ENCODE assay signal across 31 cellular contexts in genomic region chr18:67081866-67082265, GRCh38.
A peak's percentile ranks its signal among the peaks of the same experiment; 100 is the strongest.
DNase-seq lines count a peak whose midpoint lies in the region; ATAC-seq and TF ChIP-seq lines count a peak whose summit lies in the region.
"Had no signal": no experiment of that assay in that cellular context is flagged by ENCODE, and none has a peak within 500 bp of the region (broad histone marks: within the 10 kb centered on the region; RNA-seq: fewer than 3 reads in every experiment).

No MANE protein-coding gene starts in this region.

- H3K4me3 ChIP-seq in endodermal cell (ENCODE audit: low read length): no peak overlapping the region
- H3K4me3 ChIP-seq in vagina: no peak overlapping the region
- H3K4me3 ChIP-seq: BLaER1, PC-9, SJCRH30 had no signal

- 89 to 100% methylated on average over 4 of the region's 4 CpGs for WGBS in endodermal cell (ENCODE audit: insufficient coverage in 1 of 2, insufficient read length in 1 of 2), 2 experiments

- TF ChIP-seq CTCF in endodermal cell (conservative IDR thresholded peaks at IDR 0.05) (no peak), vagina (IDR thresholded peaks at IDR 0.05) (no peak)

- no peak for DNase-seq in stimulated activated naive CD8-positive, alpha-beta T cell treated with anti-CD3 and anti-CD28 coated beads, Interleukin-15, amount 100 ng/mL, for 72 hours
- DNase-seq in stimulated activated naive CD8-positive, alpha-beta T cell treated with anti-CD3 and anti-CD28 coated beads, Interleukin-15, Interleukin-2, amounts not matched to agents 100 U/mL and 50 U/mL, for 24 hours: no peak
- DNase-seq in NCI-H526 (lab: John Stamatoyannopoulos, UW) (peak; percentile 95 to 96), endodermal cell (peak; percentile 47), vagina (ENCODE audit: extremely low spot score in 2 of 2) (no peak)
- DNase-seq in activated T-cell treated with anti-CD3 and anti-CD28 coated beads, Interleukin-2, amount 50 U/mL, for 72 hours: no peak
- DNase-seq: CD4-positive, CD25-positive, alpha-beta regulatory T cell; COR-L47; DMS79; EL; GF-D8; H7; MM.1S; NCI-H1092; NCI-H1417 treated with DMSO at 0.1 percent for 48 hours; NCI-H1694 treated with DMSO at 0.1 percent for 48 hours; NCI-H2081; NCI-H446 treated with DMSO at 0.1 percent for 48 hours; NCI-H82; NK-92 treated with Interleukin-12 subunit alpha and Interleukin-12 subunit beta, amount 100 ng/mL, for 24 hours; PC-9; SJCRH30; T-helper 17 cell had no signal

- no peak overlapping the region for H3K9ac ChIP-seq in endodermal cell (ENCODE audit: extremely low read depth, low read length, poor library complexity, severe bottlenecking)
- H3K9ac ChIP-seq: BLaER1, KMS-11 had no signal

- H3K4me1 ChIP-seq in endodermal cell (ENCODE audit: control insufficient read depth, insufficient read depth, low read length): peaks cover 7% of the 10 kb centered on the region
- H3K4me1 ChIP-seq in vagina: no peaks in the 10 kb centered on the region
- H3K4me1 ChIP-seq: BLaER1, SJCRH30 had no signal

- H3K4me1 Mint-ChIP-seq in stimulated activated naive CD8-positive, alpha-beta T cell treated with anti-CD3 and anti-CD28 coated beads, Interleukin-15, amount 100 ng/mL, for 72 hours: no peaks in the 10 kb centered on the region
- peaks cover 22% of the 10 kb centered on the region for H3K4me1 Mint-ChIP-seq in endodermal cell
- H3K4me1 Mint-ChIP-seq in activated T-cell treated with anti-CD3 and anti-CD28 coated beads, Interleukin-2, amount 50 U/mL, for 72 hours (ENCODE audit: low read depth): no peaks in the 10 kb centered on the region
- H3K4me1 Mint-ChIP-seq: CD4-positive, CD25-positive, alpha-beta regulatory T cell; IgD-negative memory B cell; T-helper 17 cell had no signal

- no peaks in the 10 kb centered on the region for H3K9me3 Mint-ChIP-seq in stimulated activated naive CD8-positive, alpha-beta T cell treated with anti-CD3 and anti-CD28 coated beads, Interleukin-15, amount 100 ng/mL, for 72 hours
- H3K9me3 Mint-ChIP-seq in endodermal cell: no peaks in the 10 kb centered on the region
- H3K9me3 Mint-ChIP-seq in activated T-cell treated with anti-CD3 and anti-CD28 coated beads, Interleukin-2, amount 50 U/mL, for 72 hours: no peaks in the 10 kb centered on the region

- H3K27ac Mint-ChIP-seq in stimulated activated naive CD8-positive, alpha-beta T cell treated with anti-CD3 and anti-CD28 coated beads, Interleukin-15, amount 100 ng/mL, for 72 hours: no peak overlapping the region
- no peak overlapping the region for H3K27ac Mint-ChIP-seq in endodermal cell
- no peak overlapping the region for H3K27ac Mint-ChIP-seq in activated T-cell treated with anti-CD3 and anti-CD28 coated beads, Interleukin-2, amount 50 U/mL, for 72 hours
- H3K27ac Mint-ChIP-seq: CD4-positive, CD25-positive, alpha-beta regulatory T cell; IgD-negative memory B cell; T-helper 17 cell had no signal

- H3K27ac ChIP-seq in endodermal cell (ENCODE audit: low read depth, low read length) (no peak overlapping the region), vagina (no peak overlapping the region)
- H3K27ac ChIP-seq: BLaER1, HL-60, KMS-11, PC-9, SJCRH30 had no signal

- no peaks in the 10 kb centered on the region for H3K9me3 ChIP-seq in endodermal cell (ENCODE audit: control insufficient read depth, low read length)
- no peaks in the 10 kb centered on the region for H3K9me3 ChIP-seq in vagina
- H3K9me3 ChIP-seq: BLaER1, SJCRH30 had no signal

- H3K27me3 Mint-ChIP-seq in stimulated activated naive CD8-positive, alpha-beta T cell treated with anti-CD3 and anti-CD28 coated beads, Interleukin-15, amount 100 ng/mL, for 72 hours: no peaks in the 10 kb centered on the region
- no peaks in the 10 kb centered on the region for H3K27me3 Mint-ChIP-seq in endodermal cell (ENCODE audit: insufficient read depth)
- H3K27me3 Mint-ChIP-seq in activated T-cell treated with anti-CD3 and anti-CD28 coated beads, Interleukin-2, amount 50 U/mL, for 72 hours (ENCODE audit: low read depth): no peaks in the 10 kb centered on the region
- H3K27me3 Mint-ChIP-seq: CD4-positive, CD25-positive, alpha-beta regulatory T cell; IgD-negative memory B cell; T-helper 17 cell had no signal

- H3K27me3 ChIP-seq in endodermal cell (ENCODE audit: control insufficient read depth, insufficient read depth, low read length, poor library complexity, severe bottlenecking): no peaks in the 10 kb centered on the region
- no peaks in the 10 kb centered on the region for H3K27me3 ChIP-seq in vagina
- H3K27me3 ChIP-seq: BLaER1, SJCRH30 had no signal

- H3K4me3 Mint-ChIP-seq in stimulated activated naive CD8-positive, alpha-beta T cell treated with anti-CD3 and anti-CD28 coated beads, Interleukin-15, amount 100 ng/mL, for 72 hours: no peak overlapping the region
- H3K4me3 Mint-ChIP-seq in endodermal cell: no peak overlapping the region
- H3K4me3 Mint-ChIP-seq in activated T-cell treated with anti-CD3 and anti-CD28 coated beads, Interleukin-2, amount 50 U/mL, for 72 hours: no peak overlapping the region
- H3K4me3 Mint-ChIP-seq: CD4-positive, CD25-positive, alpha-beta regulatory T cell; IgD-negative memory B cell; T-helper 17 cell had no signal

- TF ChIP-seq POLR2A in vagina (IDR thresholded peaks at IDR 0.05): no peak

- no peaks in the 10 kb centered on the region for H3K36me3 ChIP-seq in endodermal cell (ENCODE audit: control insufficient read depth, insufficient read depth, low read length)
- H3K36me3 ChIP-seq in vagina: no peaks in the 10 kb centered on the region
- H3K36me3 ChIP-seq: BLaER1, SJCRH30 had no signal

- peak; percentile 23 for ATAC-seq in stimulated activated naive CD8-positive, alpha-beta T cell treated with anti-CD3 and anti-CD28 coated beads, Interleukin-15, amount 100 ng/mL, for 72 hours
- ATAC-seq in stimulated activated naive CD8-positive, alpha-beta T cell treated with anti-CD3 and anti-CD28 coated beads, Interleukin-15, Interleukin-2, amounts not matched to agents 100 U/mL and 50 U/mL, for 24 hours: no peak
- no peak for ATAC-seq in activated T-cell treated with anti-CD3 and anti-CD28 coated beads, Interleukin-2, amount 50 U/mL, for 72 hours (replicated peaks in 1 of 2)
- ATAC-seq in HG02973 (IDR thresholded peaks at IDR 0.05; ENCODE audit: unreplicated experiment) (no peak), GM21390 (IDR thresholded peaks at IDR 0.05; ENCODE audit: unreplicated experiment) (no peak)
- ATAC-seq: Right ventricle myocardium inferior, SK-N-SH treated with all-trans-retinoic acid at 6 μM for 48 hours, T-helper 17 cell had no signal

- intact Hi-C loops in vagina (cut with DNase I): no loop called here

- H3K36me3 Mint-ChIP-seq in endodermal cell (ENCODE audit: low read depth): no peaks in the 10 kb centered on the region
- H3K36me3 Mint-ChIP-seq in activated T-cell treated with anti-CD3 and anti-CD28 coated beads, Interleukin-2, amount 50 U/mL, for 72 hours (ENCODE audit: insufficient read depth in 2 of 2): no peaks in the 10 kb centered on the region
- H3K36me3 Mint-ChIP-seq: CD4-positive, CD25-positive, alpha-beta regulatory T cell; IgD-negative memory B cell had no signal

Comparison
In these comparisons a context has a peak if more than half of its experiments do, and no peak if none do; other contexts are left out.
1. DNase-seq: peak in NCI-H526 (2 of 2) and endodermal cell (single experiment); none in stimulated activated naive CD8-positive, alpha-beta T cell treated with anti-CD3 and anti-CD28 coated beads, Interleukin-15, amount 100 ng/mL, for 72 hours (0 of 2), stimulated activated naive CD8-positive, alpha-beta T cell treated with anti-CD3 and anti-CD28 coated beads, Interleukin-15, Interleukin-2, amounts not matched to agents 100 U/mL and 50 U/mL, for 24 hours (single experiment), activated T-cell treated with anti-CD3 and anti-CD28 coated beads, Interleukin-2, amount 50 U/mL, for 72 hours (0 of 2) and vagina (0 of 2).